9 cellular contexts compared by ENCODE assay signal in the genomic region with DNA sequence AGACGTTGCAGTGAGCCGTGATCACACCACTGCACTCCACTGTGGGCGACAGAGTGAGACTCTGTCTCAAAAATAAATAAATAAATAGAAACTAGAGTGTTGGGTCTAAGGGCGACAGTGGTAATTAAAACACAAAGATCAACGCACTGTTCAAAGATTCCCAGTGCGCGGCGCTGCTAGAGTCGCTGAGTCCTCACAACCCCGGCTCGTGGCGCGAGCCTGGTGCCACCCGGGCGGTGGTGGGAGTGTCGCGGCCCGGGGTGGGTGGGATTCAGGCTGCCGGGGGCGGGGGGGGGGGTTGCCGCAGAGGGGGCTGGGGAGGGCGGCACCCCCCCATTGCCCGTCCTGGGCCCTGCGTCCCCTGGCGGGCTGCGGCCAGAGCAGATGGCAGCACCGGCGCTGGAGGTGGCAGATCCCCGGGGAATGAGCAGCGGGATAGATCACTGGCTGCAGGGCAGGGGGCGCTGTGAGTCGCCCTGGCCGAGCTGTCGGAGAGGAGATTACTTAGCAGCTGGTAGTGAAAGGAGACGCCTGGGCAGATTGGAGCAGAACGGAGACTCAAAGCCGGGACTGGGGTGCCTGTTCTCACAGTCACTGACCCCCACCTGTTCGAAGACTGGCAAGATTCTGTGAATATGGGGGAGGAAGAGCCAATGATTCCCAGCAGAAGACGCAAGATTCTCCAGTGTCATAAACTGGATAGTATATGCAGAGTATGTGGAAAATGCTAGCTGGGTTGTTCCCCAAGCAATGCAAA. TPM values are rescaled to one million over a fixed set of nuclear protein-coding genes. Genes with fewer than 3 reads are reported as not detected.
DNase-seq lines count a peak whose midpoint lies in the region; ATAC-seq and TF ChIP-seq lines count a peak whose summit lies in the region.
"Had no signal": no experiment of that assay in that cellular context is flagged by ENCODE, and none has a peak within 500 bp of the region (broad histone marks: within the 10 kb centered on the region; RNA-seq: fewer than 3 reads in every experiment).

No MANE protein-coding gene starts in this region.

- TF ChIP-seq CTCF in right lobe of liver (IDR thresholded peaks at IDR 0.05) = peak; percentile 38 to 56 (median 50)

- no peak overlapping the region for H2AFZ ChIP-seq in Karpas-422 (ENCODE audit: low read length)

- H3K36me3 ChIP-seq in CD8-positive, alpha-beta memory T cell (ENCODE audit: insufficient read depth, low read length) = no peaks in the 10 kb centered on the region
- no peaks in the 10 kb centered on the region for H3K36me3 ChIP-seq in Karpas-422 (ENCODE audit: insufficient read depth, low read length)
- no peaks in the 10 kb centered on the region for H3K36me3 ChIP-seq in duodenal mucosa (ENCODE audit: control insufficient read depth in 1 of 2, insufficient read depth in 2 of 2, low read length in 2 of 2)
- no peaks in the 10 kb centered on the region for H3K36me3 ChIP-seq in right lobe of liver

- H3K9me3 ChIP-seq in CD8-positive, alpha-beta memory T cell (ENCODE audit: low read length) = no peaks in the 10 kb centered on the region
- no peaks in the 10 kb centered on the region for H3K9me3 ChIP-seq in Karpas-422 (ENCODE audit: low read length)
- no peaks in the 10 kb centered on the region for H3K9me3 ChIP-seq in duodenal mucosa (ENCODE audit: control insufficient read depth in 1 of 2, low read length in 2 of 2)
- H3K9me3 ChIP-seq in right lobe of liver = no peaks in the 10 kb centered on the region

- peak in 3 of 5 donors; percentile 16 to 20 (median 19) for DNase-seq in CD8-positive, alpha-beta memory T cell
- DNase-seq in Karpas-422 (peak; percentile 72), right lobe of liver (peak in 2 of 3 donors; percentile 66 to 75), NCI-H748 (lab: John Stamatoyannopoulos, UW; ENCODE audit: unreplicated experiment) (no peak)
- peak; percentile 29 for DNase-seq in activated CD4-positive, alpha-beta T cell treated with anti-CD3 and anti-CD28 coated beads, Interleukin-2, amount 50 U/mL, for 1 hour
- peak; percentile 52 to 63 for DNase-seq in stimulated activated CD4-positive, alpha-beta T cell treated with anti-CD3 and anti-CD28 coated beads, Interleukin-4, amount 100 ng/mL, for 48 hours (ENCODE audit: low read depth in 2 of 2)

- no peak overlapping the region for H3K27ac ChIP-seq in CD8-positive, alpha-beta memory T cell (ENCODE audit: low read depth, low read length)
- H3K27ac ChIP-seq in Karpas-422 (ENCODE audit: low read length) (no peak overlapping the region), duodenal mucosa (ENCODE audit: low read depth, low read length) (no peak overlapping the region), right lobe of liver (no peak overlapping the region)

- H3K27me3 ChIP-seq in CD8-positive, alpha-beta memory T cell (ENCODE audit: insufficient read depth, low read length, poor library complexity, severe bottlenecking) = peaks cover 9% of the 10 kb centered on the region
- H3K27me3 ChIP-seq in Karpas-422 (ENCODE audit: low read length) (no peaks in the 10 kb centered on the region), duodenal mucosa (ENCODE audit: control insufficient read depth in 1 of 2, insufficient read depth in 2 of 2, low read length in 2 of 2) (peaks cover 0 to 7% of the 10 kb centered on the region in 2 donors), right lobe of liver (no peaks in the 10 kb centered on the region)

- H3K9me3 Mint-ChIP-seq in CD8-positive, alpha-beta memory T cell = no peaks in the 10 kb centered on the region

- no peak overlapping the region for H3K4me2 ChIP-seq in Karpas-422 (ENCODE audit: low read depth, low read length, poor library complexity, severe bottlenecking)

- H3K36me3 Mint-ChIP-seq in CD8-positive, alpha-beta memory T cell = no peaks in the 10 kb centered on the region

- intact Hi-C loops in right lobe of liver (cut with DNase I) = no loop called here

- peaks cover 21 to 49% of the 10 kb centered on the region in 2 donors for H3K27me3 Mint-ChIP-seq in CD8-positive, alpha-beta memory T cell

- peaks cover 3 to 5% (median 5%) of the 10 kb centered on the region in 3 donors for H3K4me1 Mint-ChIP-seq in CD8-positive, alpha-beta memory T cell

- WGBS in right lobe of liver (ENCODE audit: insufficient coverage, low coverage, low lambda C conversion rate, missing lambda C conversion rate) = 20% methylated on average over 21 of the region's 39 CpGs

- H3K9me2 ChIP-seq in Karpas-422 (replicated peaks; ENCODE audit: insufficient read depth, low read length) = no peaks in the 10 kb centered on the region

- ATAC-seq in right lobe of liver = peak; percentile 53 to 76 (median 64)
- ATAC-seq in GM18505 (IDR thresholded peaks at IDR 0.05; ENCODE audit: unreplicated experiment) = no peak

- H3K27ac Mint-ChIP-seq in CD8-positive, alpha-beta memory T cell = peak overlapping the region in 1 of 8 donors; percentile 18

- H3K9ac ChIP-seq in Karpas-422 (ENCODE audit: low read length) = no peak overlapping the region
- H3K9ac ChIP-seq in duodenal mucosa (ENCODE audit: low read depth in 1 of 2, low read length in 2 of 2) = peak overlapping the region; percentile 51 to 54

- no peaks in the 10 kb centered on the region for H4K20me1 ChIP-seq in Karpas-422 (ENCODE audit: insufficient read depth, low read depth, low read length)

- H3K79me2 ChIP-seq in Karpas-422 (ENCODE audit: low read length) = no peaks in the 10 kb centered on the region

- TF ChIP-seq POLR2A in right lobe of liver (IDR thresholded peaks at IDR 0.05) = no peak
- TF ChIP-seq POLR2A in GM18505 (IDR thresholded peaks at IDR 0.05; ENCODE audit: borderline replicate concordance, extremely low read depth, insufficient read depth, insufficient read length) = no peak

- H3K4me3 Mint-ChIP-seq in CD8-positive, alpha-beta memory T cell = peak overlapping the region in 4 of 7 donors; percentile 42 to 73 (median 58)

- H3K4me3 ChIP-seq in CD8-positive, alpha-beta memory T cell (ENCODE audit: low read length) = no peak overlapping the region
- H3K4me3 ChIP-seq in Karpas-422 (ENCODE audit: low read length) (no peak overlapping the region), duodenal mucosa (ENCODE audit: low read depth in 1 of 2, low read length in 2 of 2) (peak overlapping the region; percentile 53 to 63), right lobe of liver (peak overlapping the region in 1 of 3 donors; percentile 6)

- POLR2A ChIA-PET in CD8-positive, alpha-beta memory T cell (lab: Charles Lee) = no interaction called here

- no peaks in the 10 kb centered on the region for H3K4me1 ChIP-seq in CD8-positive, alpha-beta memory T cell (ENCODE audit: insufficient read depth, low read length)
- no peaks in the 10 kb centered on the region for H3K4me1 ChIP-seq in Karpas-422 (ENCODE audit: low read length)
- H3K4me1 ChIP-seq in duodenal mucosa (ENCODE audit: control insufficient read depth in 1 of 2, insufficient read depth in 2 of 2, low read length in 2 of 2) = peaks cover 38 to 42% of the 10 kb centered on the region in 2 donors
- H3K4me1 ChIP-seq in right lobe of liver = peaks cover 0 to 18% (median 7%) of the 10 kb centered on the region in 4 donors

- CTCF ChIA-PET in CD8-positive, alpha-beta memory T cell (lab: Charles Lee) = interaction anchor here (1.0 to 1.4 kb wide), 4 partner anchors 15 to 76 kb away, joined by 3 to 4 read pairs (median 4); no protein-coding TSS in a partner anchor

RNA-seq across cellular contexts. Expression of gene APOBEC3A, which starts 30.2 kb away (rescaled TPM):
- total RNA-seq in CD8-positive, alpha-beta memory T cell = not detected
- not detected for polyA plus RNA-seq in CD8-positive, alpha-beta memory T cell
- total RNA-seq in Karpas-422 (2014; rRNA removed; shearing (Covaris generic); ENCODE audit: low replicate concordance) = not detected in 2 replicates
- total RNA-seq in right lobe of liver = 1 to 10 TPM in 3 of 6 experiments, under 1 TPM in 3; 0.73 to 2.8 (median 1.1) TPM
- total RNA-seq: HT1080 had no signal

RNA-seq across cellular contexts. Expression of gene APOBEC3B, which starts 54.9 kb away (rescaled TPM):
- 1 to 10 TPM; 6.7 to 7.3 TPM for total RNA-seq in CD8-positive, alpha-beta memory T cell
- 0.55 TPM for polyA plus RNA-seq in CD8-positive, alpha-beta memory T cell
- not detected in 2 replicates for total RNA-seq in Karpas-422 (2014; rRNA removed; shearing (Covaris generic); ENCODE audit: low replicate concordance)
- total RNA-seq in right lobe of liver = 1 to 10 TPM in 4 of 6 experiments, under 1 TPM in 2; 0.61 to 1.6 (median 1.1) TPM

RNA-seq across cellular contexts. Expression of gene CBX6, which starts 55.2 kb away (rescaled TPM):
- 100 to 1,000 TPM; 159 to 171 TPM for total RNA-seq in CD8-positive, alpha-beta memory T cell
- 10.8 TPM for polyA plus RNA-seq in CD8-positive, alpha-beta memory T cell
- total RNA-seq in Karpas-422 (2014; rRNA removed; shearing (Covaris generic); ENCODE audit: low replicate concordance) = 30.5 and 46.4 TPM in 2 replicates
- total RNA-seq in right lobe of liver = 10 to 100 TPM in 4 of 6 experiments, 1 to 10 TPM in 2; 7.8 to 22.5 (median 12.1) TPM

Comparison
In these comparisons a context has a peak if more than half of its experiments do, and no peak if none do; other contexts are left out.
1. H3K4me3 ChIP-seq: peak in duodenal mucosa (2 of 2); none in CD8-positive, alpha-beta memory T cell (single experiment) and Karpas-422 (single experiment).